17 cellular contexts compared by ENCODE assay signal in the genomic region with DNA sequence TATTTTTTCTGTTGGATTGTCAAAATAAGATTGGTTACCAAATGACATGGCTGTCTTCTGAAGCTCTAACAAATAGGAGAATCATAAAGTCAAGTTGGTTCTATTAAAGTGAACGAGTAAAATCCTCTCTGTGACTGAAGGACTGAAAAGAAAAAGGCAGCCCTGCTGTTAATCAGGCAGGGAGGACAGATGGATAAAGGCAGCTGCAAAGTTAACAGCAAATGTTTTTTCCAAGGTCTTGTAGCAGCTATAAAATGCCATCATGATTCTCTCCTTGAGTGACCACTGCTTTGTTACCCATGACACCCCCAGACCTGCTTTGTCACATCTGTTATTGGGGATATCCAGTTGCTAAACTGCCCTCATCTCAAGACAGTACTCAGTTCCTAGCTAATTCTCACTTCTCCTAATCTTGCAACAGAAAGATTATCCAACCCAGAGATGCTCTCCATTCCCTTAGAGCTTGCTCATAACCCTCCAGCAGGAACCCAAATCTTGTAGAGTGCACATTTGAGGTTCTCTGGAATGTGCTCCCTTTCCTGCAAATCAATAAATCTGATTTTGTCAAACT.
DNase-seq lines count a peak whose midpoint lies in the region; ATAC-seq and TF ChIP-seq lines count a peak whose summit lies in the region.
"Had no signal": no experiment of that assay in that cellular context is flagged by ENCODE, and none has a peak within 500 bp of the region (broad histone marks: within the 10 kb centered on the region; RNA-seq: fewer than 3 reads in every experiment).

No MANE protein-coding gene starts in this region.

- POLR2A ChIA-PET in CD4-positive, alpha-beta T cell (lab: Charles Lee), result interaction anchor here (1.0 kb wide), 1 partner anchor 15 kb away, joined by 4 read pairs; no protein-coding TSS in a partner anchor

- CTCF ChIA-PET in CD4-positive, alpha-beta T cell (lab: Charles Lee), result no interaction called here

- H3K27me3 Mint-ChIP-seq in CD4-positive, alpha-beta T cell, result no peaks in the 10 kb centered on the region
- no peaks in the 10 kb centered on the region for H3K27me3 Mint-ChIP-seq in natural killer cell (ENCODE audit: low read depth in 2 of 2)

- peaks cover 33% of the 10 kb centered on the region for H3K4me1 Mint-ChIP-seq in CD4-positive, alpha-beta T cell (ENCODE audit: low read depth)
- H3K4me1 Mint-ChIP-seq in natural killer cell, result peaks cover 18 to 34% of the 10 kb centered on the region in 2 donors

- H3K36me3 ChIP-seq in sigmoid colon (no peaks in the 10 kb centered on the region), BE2C (no peaks in the 10 kb centered on the region)
- H3K36me3 ChIP-seq: gastroesophageal sphincter had no signal

- intact Hi-C loops in CD4-positive, alpha-beta T cell (cut with DNase I, micrococcal nuclease), result loop anchor here in 1 of 2 experiments (10.0 kb wide), 1 partner anchor 58 kb away; no protein-coding TSS in a partner anchor
- intact Hi-C loops in natural killer cell (cut with micrococcal nuclease), result no loop called here
- intact Hi-C loops in sigmoid colon (cut with DNase I), result no loop called here

- H3K4me1 ChIP-seq in sigmoid colon (no peaks in the 10 kb centered on the region), BE2C (no peaks in the 10 kb centered on the region)
- H3K4me1 ChIP-seq: gastroesophageal sphincter had no signal

- no peak for TF ChIP-seq CTCF in CD4-positive, alpha-beta T cell (IDR thresholded peaks at IDR 0.05)
- TF ChIP-seq CTCF in natural killer cell (IDR thresholded peaks at IDR 0.05) (no peak), sigmoid colon (IDR thresholded peaks at IDR 0.05) (no peak), BE2C (IDR thresholded peaks at IDR 0.05; ENCODE audit: low read depth, low read length) (no peak)

- H3K27ac ChIP-seq in CD4-positive, alpha-beta T cell (ENCODE audit: low read depth, low read length), result no peak overlapping the region
- H3K27ac ChIP-seq in sigmoid colon, result no peak overlapping the region
- H3K27ac ChIP-seq: gastroesophageal sphincter had no signal

- TF ChIP-seq POLR2A in sigmoid colon (IDR thresholded peaks at IDR 0.05), result no peak

- no peak overlapping the region for H3K27ac Mint-ChIP-seq in CD4-positive, alpha-beta T cell
- peak overlapping the region; percentile 49 to 66 for H3K27ac Mint-ChIP-seq in natural killer cell

- no peaks in the 10 kb centered on the region for H3K36me3 Mint-ChIP-seq in CD4-positive, alpha-beta T cell (ENCODE audit: low read depth)
- peaks cover 7% of the 10 kb centered on the region for H3K36me3 Mint-ChIP-seq in natural killer cell

- 23 to 61% methylated on average over 1 of the region's 1 CpG for WGBS in sigmoid colon, 2 donors

- H3K4me3 ChIP-seq in sigmoid colon, result no peak overlapping the region
- no peak overlapping the region for H3K4me3 ChIP-seq in BE2C (ENCODE audit: low read depth, low read length)
- H3K4me3 ChIP-seq: gastroesophageal sphincter had no signal

- DNase-seq in CD4-positive, alpha-beta T cell, result no peak
- DNase-seq in MV-4-11 (lab: John Stamatoyannopoulos, UW), result peak; percentile 70
- DNase-seq in natural killer cell, result no peak
- no peak for DNase-seq in sigmoid colon
- no peak for DNase-seq in T-helper 9 cell
- no peak for DNase-seq in BE2C
- DNase-seq: activated CD4-positive, alpha-beta T cell treated with anti-CD3 and anti-CD28 coated beads for 4 hours; activated CD8-positive, alpha-beta memory T cell treated with anti-CD3 and anti-CD28 coated beads, Interleukin-2, amount 50 U/mL, for 48 hours; activated naive CD4-positive, alpha-beta T cell treated with anti-CD3 and anti-CD28 coated beads, Interleukin-2, amount 50 U/mL, for 16 hours; GDM1; KBM-7; NCI-H1436; NCI-H226; substantia nigra had no signal

- H3K27me3 ChIP-seq in CD4-positive, alpha-beta T cell (ENCODE audit: control insufficient read depth, insufficient read depth, low read length), result no peaks in the 10 kb centered on the region
- H3K27me3 ChIP-seq in sigmoid colon (no peaks in the 10 kb centered on the region), BE2C (no peaks in the 10 kb centered on the region)
- H3K27me3 ChIP-seq: gastroesophageal sphincter had no signal

- no peak for TF ChIP-seq EP300 in sigmoid colon (IDR thresholded peaks at IDR 0.05)

- ATAC-seq in CD4-positive, alpha-beta T cell (ENCODE audit: poor library complexity), result no peak
- ATAC-seq in GM18508 (IDR thresholded peaks at IDR 0.05; ENCODE audit: insufficient read depth, unreplicated experiment) (peak; percentile 44), natural killer cell (no peak), GM21576 (IDR thresholded peaks at IDR 0.05; ENCODE audit: unreplicated experiment) (no peak)
- ATAC-seq: gastroesophageal sphincter had no signal

- no peaks in the 10 kb centered on the region for H3K9me3 ChIP-seq in CD4-positive, alpha-beta T cell (ENCODE audit: control insufficient read depth, low read length)
- H3K9me3 ChIP-seq in sigmoid colon (no peaks in the 10 kb centered on the region), BE2C (no peaks in the 10 kb centered on the region)
- H3K9me3 ChIP-seq: gastroesophageal sphincter had no signal

- no peaks in the 10 kb centered on the region for H3K9me3 Mint-ChIP-seq in CD4-positive, alpha-beta T cell
- H3K9me3 Mint-ChIP-seq in natural killer cell, result no peaks in the 10 kb centered on the region

- H3K4me3 Mint-ChIP-seq in CD4-positive, alpha-beta T cell, result peak overlapping the region; percentile 20
- H3K4me3 Mint-ChIP-seq in natural killer cell, result peak overlapping the region; percentile 70
